Comparison of ENCODE assay signal across 8 cellular contexts in genomic region chr2:172972005-172972619, GRCh38.
DNase-seq lines count a peak whose midpoint lies in the region; ATAC-seq, FAIRE-seq and TF ChIP-seq lines count a peak whose summit lies in the region.

No MANE protein-coding gene starts in this region.

- in situ Hi-C loops in ACHN (cut with HindIII; ENCODE audit: low pct_ligation_motif_present, low pct_unique_long_range_greater_than_20kb, low sequenced_read_pairs): no loop called here

- no peaks in the 10 kb centered on the region for H3K36me3 Mint-ChIP-seq in activated CD4-positive, alpha-beta memory T cell treated with anti-CD3 and anti-CD28 coated beads for 36 hours
- H3K36me3 Mint-ChIP-seq in progenitor cell of endocrine pancreas (ENCODE audit: insufficient read depth): no peaks in the 10 kb centered on the region

- H3K4me1 Mint-ChIP-seq in activated CD4-positive, alpha-beta memory T cell treated with anti-CD3 and anti-CD28 coated beads for 36 hours (ENCODE audit: low read depth): peaks cover 7% of the 10 kb centered on the region
- peaks cover 5% of the 10 kb centered on the region for H3K4me1 Mint-ChIP-seq in progenitor cell of endocrine pancreas (ENCODE audit: low read depth)

- intact Hi-C loops in activated CD4-positive, alpha-beta memory T cell treated with anti-CD3 and anti-CD28 coated beads for 36 hours (cut with micrococcal nuclease): no loop called here

- CTCF ChIA-PET in activated CD4-positive, alpha-beta memory T cell treated with anti-CD3 and anti-CD28 coated beads for 36 hours (lab: Charles Lee): interaction anchor here (0.8 to 2.0 kb wide), 3 partner anchors 13 to 55 kb away, joined by 3 to 5 read pairs (median 4); no protein-coding TSS in a partner anchor

- DNase-seq in ACHN: peak; percentile 51
- DNase-seq in GM12891 (ENCODE audit: insufficient read length, low spot score): peak; percentile 38
- DNase-seq in MG63: peak; percentile 39
- DNase-seq in activated CD4-positive, alpha-beta memory T cell treated with anti-CD3 and anti-CD28 coated beads for 36 hours: peak; percentile 52
- DNase-seq in fibroblast of the conjunctiva (ENCODE audit: low read depth): peak; percentile 20
- no peak for DNase-seq in progenitor cell of endocrine pancreas (ENCODE audit: low spot score, unreplicated experiment)
- DNase-seq in NCI-H187 treated with DMSO at 0.1 percent for 48 hours (lab: John Stamatoyannopoulos, UW): no peak

- no peak overlapping the region for H3K27ac Mint-ChIP-seq in activated CD4-positive, alpha-beta memory T cell treated with anti-CD3 and anti-CD28 coated beads for 36 hours
- H3K27ac Mint-ChIP-seq in progenitor cell of endocrine pancreas: no peak overlapping the region

- H3K4me3 ChIP-seq in MG63: no peak overlapping the region

- POLR2A ChIA-PET in activated CD4-positive, alpha-beta memory T cell treated with anti-CD3 and anti-CD28 coated beads for 36 hours (lab: Charles Lee): no interaction called here

- H3K9me3 Mint-ChIP-seq in activated CD4-positive, alpha-beta memory T cell treated with anti-CD3 and anti-CD28 coated beads for 36 hours: no peaks in the 10 kb centered on the region
- H3K9me3 Mint-ChIP-seq in progenitor cell of endocrine pancreas (ENCODE audit: low read depth): no peaks in the 10 kb centered on the region

- peak; percentile 71 for TF ChIP-seq CTCF in progenitor cell of endocrine pancreas (IDR thresholded peaks at IDR 0.05; ENCODE audit: unreplicated experiment)

- no peaks in the 10 kb centered on the region for H3K9me3 ChIP-seq in MG63

- peaks cover 13% of the 10 kb centered on the region for H3K27me3 Mint-ChIP-seq in activated CD4-positive, alpha-beta memory T cell treated with anti-CD3 and anti-CD28 coated beads for 36 hours
- no peaks in the 10 kb centered on the region for H3K27me3 Mint-ChIP-seq in progenitor cell of endocrine pancreas

- 0 out of 2 replicates have a peak, but pooled peaks cover 2% of the 10 kb centered on the region for H3K27me3 ChIP-seq in MG63

- no peaks in the 10 kb centered on the region for H3K36me3 ChIP-seq in MG63

- TF ChIP-seq POLR2A in GM12891 (IDR thresholded peaks at IDR 0.05; ENCODE audit: low read depth, low read length): no peak

- peak; percentile 65 for FAIRE-seq in GM12891 (lab: Jason Lieb, UNC)

- no peak for ATAC-seq in GM21381 (IDR thresholded peaks at IDR 0.05; ENCODE audit: unreplicated experiment)

- H3K4me3 Mint-ChIP-seq in activated CD4-positive, alpha-beta memory T cell treated with anti-CD3 and anti-CD28 coated beads for 36 hours: no peak overlapping the region
- H3K4me3 Mint-ChIP-seq in progenitor cell of endocrine pancreas (ENCODE audit: low read depth): no peak overlapping the region

TF ChIP-seq in GM12891, 5 proteins besides CTCF, POLR2A, EP300 and RAD21:
- TF ChIP-seq POU2F2 (IDR thresholded peaks at IDR 0.05; ENCODE audit: low read depth, low read length) (no peak), POLR2AphosphoS5 (IDR thresholded peaks at IDR 0.05; ENCODE audit: low read depth, low read length) (no peak), TAF1 (IDR thresholded peaks at IDR 0.05; ENCODE audit: low read depth, low read length) (no peak), SPI1 (IDR thresholded peaks at IDR 0.05; ENCODE audit: low read depth, low read length) (no peak), PAX5 (IDR thresholded peaks at IDR 0.05; ENCODE audit: insufficient read depth, low read length, severe bottlenecking) (no peak)

Comparison
In these comparisons a context has a peak if more than half of its experiments do, and no peak if none do; other contexts are left out.
1. DNase-seq: peak in ACHN (single experiment), GM12891 (single experiment), MG63 (single experiment), activated CD4-positive, alpha-beta memory T cell treated with anti-CD3 and anti-CD28 coated beads for 36 hours (single experiment) and fibroblast of the conjunctiva (single experiment); none in progenitor cell of endocrine pancreas (single experiment) and NCI-H187 treated with DMSO at 0.1 percent for 48 hours (single experiment).